Comparison of ENCODE assay signal across 18 cellular contexts in the genomic region with DNA sequence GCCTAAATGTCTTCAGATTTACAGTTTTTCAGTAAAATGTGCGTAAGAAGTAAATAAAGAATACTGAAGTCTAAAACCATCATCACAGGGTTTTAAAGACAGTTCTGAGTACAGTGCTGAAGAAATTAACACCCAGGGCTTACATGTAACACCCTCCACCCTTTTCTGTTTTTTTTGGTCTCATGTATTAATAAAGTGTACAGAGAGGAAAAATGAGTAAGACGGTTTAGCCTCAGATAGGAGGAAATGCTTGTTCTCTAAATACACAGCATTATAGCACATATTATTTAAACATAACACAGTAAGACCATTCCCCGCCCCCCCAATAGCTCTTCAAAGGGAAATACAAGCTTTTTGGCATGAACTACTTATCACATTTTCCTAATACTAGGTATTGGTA.
DNase-seq lines count a peak whose midpoint lies in the region; ATAC-seq, FAIRE-seq and TF ChIP-seq lines count a peak whose summit lies in the region.
"Had no signal": no experiment of that assay in that cellular context is flagged by ENCODE, and none has a peak within 500 bp of the region (broad histone marks: within the 10 kb centered on the region; RNA-seq: fewer than 3 reads in every experiment).

No MANE protein-coding gene starts in this region.

- peak; percentile 36 for FAIRE-seq in A549 (lab: Jason Lieb, UNC)
- FAIRE-seq in endothelial cell of umbilical vein (lab: Jason Lieb, UNC), result no peak
- FAIRE-seq in pancreas (lab: Jason Lieb, UNC), result no peak
- FAIRE-seq: HepG2, HTR-8/SVneo had no signal

- DNase-seq in A549 (ENCODE audit: low read depth in 1 of 2, low spot score in 1 of 2), result no peak
- DNase-seq in endothelial cell of umbilical vein (ENCODE audit: low read depth, low spot score), result peak; percentile 60
- no peak for DNase-seq in osteoblast (ENCODE audit: insufficient read length, low spot score, missing footprints)
- no peak for DNase-seq in tibial artery
- no peak for DNase-seq in pancreas
- no peak for DNase-seq in NK-92 (lab: John Stamatoyannopoulos, UW; ENCODE audit: unreplicated experiment)
- DNase-seq in AG20443 (ENCODE audit: low spot score), result no peak
- DNase-seq in stimulated activated CD4-positive, alpha-beta T cell treated with anti-CD3 and anti-CD28 coated beads, Interleukin-2, amount 100 ng/mL, for 24 hours, result no peak
- DNase-seq: Calu3; CD8-positive, alpha-beta T cell; DMS79 treated with DMSO at 0.1 percent for 48 hours; GF-D8; GOT3; H7 had no signal

- POLR2A ChIA-PET in A549 (lab: Yijun Ruan, JAX), result no interaction called here
- POLR2A ChIA-PET in endothelial cell of umbilical vein (lab: Charles Lee), result no interaction called here

- H2AFZ ChIP-seq in endothelial cell of umbilical vein (ENCODE audit: low read depth, low read length) (peak overlapping the region; percentile 68), osteoblast (ENCODE audit: low read length) (peak overlapping the region; percentile 1)

- intact Hi-C loops in endothelial cell of umbilical vein (cut with micrococcal nuclease) (no loop called here), tibial artery (cut with DNase I; ENCODE audit: low total_unique reads) (no loop called here), pancreas (cut with DNase I) (no loop called here)

- TF ChIP-seq RAD21 in A549 (conservative IDR thresholded peaks at IDR 0.05 in 1 of 2, IDR thresholded peaks at IDR 0.05 in 1 of 2), result no peak

- ATAC-seq in A549, result no peak
- no peak for ATAC-seq in pancreas
- ATAC-seq: CD8-positive, alpha-beta T cell; HepG2 had no signal

- H3K27ac ChIP-seq in A549 (no peak overlapping the region), endothelial cell of umbilical vein (ENCODE audit: insufficient read depth, low read depth, low read length) (no peak overlapping the region), osteoblast (ENCODE audit: low read depth, low read length) (no peak overlapping the region), tibial artery (peak overlapping the region; percentile 58 to 64), pancreas (no peak overlapping the region)
- H3K27ac ChIP-seq: 22Rv1; BLaER1 treated with 17β-estradiol and CSF1 and Interleukin-3, amounts not matched to agents 10 nM and 100 nM had no signal

- no peak overlapping the region for H3K9ac ChIP-seq in endothelial cell of umbilical vein (replicated peaks; ENCODE audit: extremely low read depth, insufficient read depth, low read length)
- H3K9ac ChIP-seq: BLaER1 treated with 17β-estradiol and CSF1 and Interleukin-3, amounts not matched to agents 10 nM and 100 nM had no signal

- H3K27me3 ChIP-seq in endothelial cell of umbilical vein (ENCODE audit: control insufficient read depth in 2 of 2, insufficient read depth in 2 of 2, low read length in 2 of 2) (no peaks in the 10 kb centered on the region), osteoblast (ENCODE audit: insufficient read depth, low read length) (no peaks in the 10 kb centered on the region), tibial artery (no peaks in the 10 kb centered on the region), pancreas (no peaks in the 10 kb centered on the region)
- H3K27me3 ChIP-seq: BLaER1 treated with 17β-estradiol and CSF1 and Interleukin-3, amounts not matched to agents 10 nM and 100 nM had no signal

- 52% methylated on average over 3 of the region's 3 CpGs for WGBS in A549 (ENCODE audit: missing lambda C conversion rate)
- 92 to 94% methylated on average over 3 of the region's 3 CpGs for WGBS in pancreas, 2 donors

- H3K36me3 ChIP-seq in endothelial cell of umbilical vein (ENCODE audit: control insufficient read depth in 2 of 2, extremely low read depth in 1 of 2, insufficient read depth in 2 of 2, low read length in 2 of 2) (no peaks in the 10 kb centered on the region), osteoblast (ENCODE audit: insufficient read depth, low read length) (no peaks in the 10 kb centered on the region), tibial artery (no peaks in the 10 kb centered on the region), pancreas (no peaks in the 10 kb centered on the region)
- H3K36me3 ChIP-seq: BLaER1 treated with 17β-estradiol and CSF1 and Interleukin-3, amounts not matched to agents 10 nM and 100 nM had no signal

- TF ChIP-seq CTCF in A549 (IDR thresholded peaks at IDR 0.05) (no peak), endothelial cell of umbilical vein (IDR thresholded peaks at IDR 0.05; ENCODE audit: extremely low read depth in 1 of 2, insufficient read depth in 1 of 2, low read depth in 1 of 2, low read length in 2 of 2) (no peak), osteoblast (IDR thresholded peaks at IDR 0.05; ENCODE audit: extremely low read depth, low read depth, low read length) (no peak), tibial artery (IDR thresholded peaks at IDR 0.05) (no peak), pancreas (IDR thresholded peaks at IDR 0.05) (no peak)

- no peak for TF ChIP-seq EP300 in A549 (IDR thresholded peaks at IDR 0.05)

- H3K4me1 ChIP-seq in A549 (no peaks in the 10 kb centered on the region), endothelial cell of umbilical vein (ENCODE audit: control insufficient read depth, extremely low read depth, insufficient read depth, low read length) (peaks cover 5% of the 10 kb centered on the region), osteoblast (ENCODE audit: insufficient read depth, low read length) (no peaks in the 10 kb centered on the region), tibial artery (peaks cover 0 to 45% (median 16%) of the 10 kb centered on the region in 4 donors), pancreas (no peaks in the 10 kb centered on the region)

- H3K79me2 ChIP-seq in endothelial cell of umbilical vein (ENCODE audit: control insufficient read depth, insufficient read depth, low read length) (no peaks in the 10 kb centered on the region), osteoblast (ENCODE audit: insufficient read depth, low read length) (no peaks in the 10 kb centered on the region)

- H3K4me3 ChIP-seq in A549 (no peak overlapping the region), endothelial cell of umbilical vein (replicated peaks in 1 of 3; ENCODE audit: insufficient read depth in 1 of 3, low read depth in 1 of 3, low read length in 3 of 3) (no peak overlapping the region), osteoblast (ENCODE audit: insufficient read depth, low read length) (no peak overlapping the region), tibial artery (no peak overlapping the region), pancreas (no peak overlapping the region)
- H3K4me3 ChIP-seq: BLaER1 treated with 17β-estradiol and CSF1 and Interleukin-3, amounts not matched to agents 10 nM and 100 nM had no signal

- CTCF ChIA-PET in A549 (lab: Yijun Ruan, JAX), result no interaction called here
- CTCF ChIA-PET in endothelial cell of umbilical vein (lab: Charles Lee), result interaction anchor here (0.6 to 0.9 kb wide), 2 partner anchors 252 to 1048 kb away, joined by 3 read pairs; no protein-coding TSS in a partner anchor

- no TSS peak for BruUV-seq in endothelial cell of umbilical vein (replicated peaks; lab: Mats Ljungman, UMichigan)

- no peak overlapping the region for H3K4me2 ChIP-seq in A549
- peak overlapping the region; percentile 12 for H3K4me2 ChIP-seq in endothelial cell of umbilical vein (ENCODE audit: insufficient read depth, low read length)
- H3K4me2 ChIP-seq in osteoblast (ENCODE audit: insufficient read depth, low read length), result no peak overlapping the region
- H3K4me2 ChIP-seq: BLaER1 treated with 17β-estradiol and CSF1 and Interleukin-3, amounts not matched to agents 10 nM and 100 nM had no signal

- TF ChIP-seq POLR2A in A549 (IDR thresholded peaks at IDR 0.05; ENCODE audit: low read length) (no peak), endothelial cell of umbilical vein (IDR thresholded peaks at IDR 0.05; ENCODE audit: low read depth, low read length) (no peak)

- dilution Hi-C loops in endothelial cell of umbilical vein (cut with MboI; ENCODE audit: extremely low pct_ligation_motif_present, low sequenced_read_pairs), result no loop called here

- H4K20me1 ChIP-seq in endothelial cell of umbilical vein (replicated peaks; ENCODE audit: control insufficient read depth, extremely low read depth, insufficient read depth, low read length), result no peaks in the 10 kb centered on the region
- no peaks in the 10 kb centered on the region for H4K20me1 ChIP-seq in osteoblast (ENCODE audit: insufficient read depth, low read length)
- H4K20me1 ChIP-seq: BLaER1 treated with 17β-estradiol and CSF1 and Interleukin-3, amounts not matched to agents 10 nM and 100 nM had no signal

- H3K9me3 ChIP-seq in A549 (no peaks in the 10 kb centered on the region), endothelial cell of umbilical vein (replicated peaks; ENCODE audit: control insufficient read depth, insufficient read depth, low read length) (no peaks in the 10 kb centered on the region), osteoblast (ENCODE audit: low read depth, low read length) (no peaks in the 10 kb centered on the region), tibial artery (no peaks in the 10 kb centered on the region), pancreas (no peaks in the 10 kb centered on the region)
- H3K9me3 ChIP-seq: BLaER1 treated with 17β-estradiol and CSF1 and Interleukin-3, amounts not matched to agents 10 nM and 100 nM had no signal

- H3K9me1 ChIP-seq in endothelial cell of umbilical vein (replicated peaks; ENCODE audit: control insufficient read depth, extremely low read depth, insufficient read depth, low read length), result no peaks in the 10 kb centered on the region

TF ChIP-seq in A549, 52 proteins besides CTCF, POLR2A, EP300 and RAD21:
- TF ChIP-seq, protein P1, sequence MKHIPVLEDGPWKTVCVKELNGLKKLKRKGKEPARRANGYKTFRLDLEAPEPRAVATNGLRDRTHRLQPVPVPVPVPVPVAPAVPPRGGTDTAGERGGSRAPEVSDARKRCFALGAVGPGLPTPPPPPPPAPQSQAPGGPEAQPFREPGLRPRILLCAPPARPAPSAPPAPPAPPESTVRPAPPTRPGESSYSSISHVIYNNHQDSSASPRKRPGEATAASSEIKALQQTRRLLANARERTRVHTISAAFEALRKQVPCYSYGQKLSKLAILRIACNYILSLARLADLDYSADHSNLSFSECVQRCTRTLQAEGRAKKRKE (CRISPR knock-in tag; IDR thresholded peaks at IDR 0.05; ENCODE audit: low read depth), result no peak

TF ChIP-seq in endothelial cell of umbilical vein, 7 proteins besides CTCF, POLR2A, EP300 and RAD21:
- TF ChIP-seq POLR2AphosphoS5 (IDR thresholded peaks at IDR 0.05; ENCODE audit: insufficient read depth, low read depth, low read length), result no peak
- no peak for TF ChIP-seq MYC (IDR thresholded peaks at IDR 0.05; ENCODE audit: low read depth, low read length)
- no peak for TF ChIP-seq EZH2 (IDR thresholded peaks at IDR 0.05; ENCODE audit: borderline replicate concordance, low read depth, low read length, severe bottlenecking)
- TF ChIP-seq FOS (IDR thresholded peaks at IDR 0.05; ENCODE audit: borderline replicate concordance, insufficient read depth, low read length), result no peak
TF ChIP-seq in endothelial cell of umbilical vein: peak in this region for 0.

Comparison
In these comparisons a context has a peak if more than half of its experiments do, and no peak if none do; other contexts are left out.
1. H3K27ac ChIP-seq: peak in tibial artery (2 of 2); none in A549 (0 of 2), endothelial cell of umbilical vein (single experiment), osteoblast (single experiment) and pancreas (0 of 4).